9 cellular contexts compared by ENCODE assay signal in genomic region chr11:134050541-134051383, GRCh38. TPM values are rescaled to one million over a fixed set of nuclear protein-coding genes. Genes with fewer than 3 reads are reported as not detected.
DNase-seq lines count a peak whose midpoint lies in the region; ATAC-seq, FAIRE-seq and TF ChIP-seq lines count a peak whose summit lies in the region.
"Had no signal": no experiment of that assay in that cellular context is flagged by ENCODE, and none has a peak within 500 bp of the region (broad histone marks: within the 10 kb centered on the region; RNA-seq: fewer than 3 reads in every experiment).

No MANE protein-coding gene starts in this region.

- H3K27ac Mint-ChIP-seq in activated CD8-positive, alpha-beta T cell treated with anti-CD3 and anti-CD28 coated beads for 36 hours, result no peak overlapping the region
- H3K27ac Mint-ChIP-seq: IgD-negative memory B cell had no signal

- intact Hi-C loops in activated CD8-positive, alpha-beta T cell treated with anti-CD3 and anti-CD28 coated beads for 36 hours (cut with micrococcal nuclease), result loop anchor here (2.0 kb wide), 2 partner anchors 48 to 88 kb away; no protein-coding TSS in a partner anchor

- H3K79me1 ChIP-seq in H1 (ENCODE audit: low read depth, low read length), result no peaks in the 10 kb centered on the region

- no peaks in the 10 kb centered on the region for H3K27me3 ChIP-seq in BLaER1 treated with 17β-estradiol and CSF1 and Interleukin-3, amounts not matched to agents 10 nM and 100 nM
- no peaks in the 10 kb centered on the region; a peak in 2 of 7 replicates for H3K27me3 ChIP-seq in H1 (replicated peaks in 1 of 4; ENCODE audit: control insufficient read depth in 3 of 4, extremely low read depth in 1 of 4, insufficient read depth in 3 of 4, low read length in 3 of 4)

- ATAC-seq in GM19324 (IDR thresholded peaks at IDR 0.05; ENCODE audit: low FRiP score, unreplicated experiment), result peak; percentile 53
- peak; percentile 84 for ATAC-seq in HG03439 (IDR thresholded peaks at IDR 0.05; ENCODE audit: unreplicated experiment)
- ATAC-seq in activated CD8-positive, alpha-beta T cell treated with anti-CD3 and anti-CD28 coated beads for 36 hours, result peak; percentile 91

- no peak overlapping the region for H2AK5ac ChIP-seq in H1 (ENCODE audit: low read depth, low read length)

- no peak overlapping the region for H3K4ac ChIP-seq in H1 (replicated peaks; ENCODE audit: insufficient read length, low read depth, low read length)

- H2BK5ac ChIP-seq in H1 (ENCODE audit: low read depth, low read length), result no peak overlapping the region

- H3K36me3 ChIP-seq in BLaER1 treated with 17β-estradiol and CSF1 and Interleukin-3, amounts not matched to agents 10 nM and 100 nM, result no peaks in the 10 kb centered on the region
- H3K36me3 ChIP-seq in H1 (ENCODE audit: control insufficient read depth in 2 of 4, insufficient read depth in 4 of 4, low read length in 3 of 4), result no peaks in the 10 kb centered on the region

- TF ChIP-seq RAD21 in H1 (IDR thresholded peaks at IDR 0.05 in 1 of 2, conservative IDR thresholded peaks at IDR 0.05 in 1 of 2; ENCODE audit: low read depth in 2 of 2, low read length in 2 of 2), result peak; percentile 85 to 90

- peak; percentile 7 for FAIRE-seq in H1 (lab: Jason Lieb, UNC)

- H2BK15ac ChIP-seq in H1 (ENCODE audit: low read length), result 0 out of 2 replicates have a peak overlapping the region, but pooled peaks have one; percentile 9

- H4K20me1 ChIP-seq in BLaER1 treated with 17β-estradiol and CSF1 and Interleukin-3, amounts not matched to agents 10 nM and 100 nM, result no peaks in the 10 kb centered on the region
- no peaks in the 10 kb centered on the region for H4K20me1 ChIP-seq in H1 (replicated peaks in 1 of 2; ENCODE audit: control insufficient read depth in 1 of 2, insufficient read depth in 2 of 2, low read length in 2 of 2)

- no peaks in the 10 kb centered on the region for H3K79me2 ChIP-seq in H1 (ENCODE audit: control insufficient read depth in 1 of 2, insufficient read depth in 2 of 2, low read length in 2 of 2)

- peak; percentile 98 for TF ChIP-seq CTCF in activated CD8-positive, alpha-beta T cell treated with anti-CD3 and anti-CD28 coated beads for 36 hours (IDR thresholded peaks at IDR 0.05)
- peak; percentile 83 to 95 (median 92) for TF ChIP-seq CTCF in H1 (IDR thresholded peaks at IDR 0.05; ENCODE audit: control extremely low read depth in 1 of 3, insufficient read depth in 1 of 3, low read depth in 1 of 3, low read length in 3 of 3)

- H3K4me3 ChIP-seq in BLaER1 treated with 17β-estradiol and CSF1 and Interleukin-3, amounts not matched to agents 10 nM and 100 nM, result no peak overlapping the region; a peak in 1 of 20 replicates
- H3K4me3 ChIP-seq in H1 (ENCODE audit: extremely low read depth in 1 of 4, insufficient read depth in 2 of 4, low read depth in 3 of 4, low read length in 4 of 4), result peak overlapping the region in 1 of 4 experiments; percentile 26; a peak in 3 of 8 replicates

- H2BK120ac ChIP-seq in H1 (replicated peaks; ENCODE audit: low read depth, low read length), result no peak overlapping the region

- peak overlapping the region; percentile 29; the same call in 1 of the 2 replicates for H2AFZ ChIP-seq in H1 (ENCODE audit: low read length)

- H3K23ac ChIP-seq in H1 (ENCODE audit: insufficient read length), result no peak overlapping the region

- no peak overlapping the region for H3K18ac ChIP-seq in H1 (ENCODE audit: extremely low read depth, low read length)

- no peak for TF ChIP-seq POLR2A in H1 (IDR thresholded peaks at IDR 0.05; ENCODE audit: control extremely low read depth in 1 of 2, low read depth in 2 of 2, low read length in 2 of 2)

- peaks cover 11% of the 10 kb centered on the region for H3K4me1 Mint-ChIP-seq in activated CD8-positive, alpha-beta T cell treated with anti-CD3 and anti-CD28 coated beads for 36 hours (ENCODE audit: low read depth)
- H3K4me1 Mint-ChIP-seq: IgD-negative memory B cell had no signal

- H3K14ac ChIP-seq in H1 (ENCODE audit: insufficient read length), result no peak overlapping the region

- no peak overlapping the region for H3K27ac ChIP-seq in BLaER1 treated with 17β-estradiol and CSF1 and Interleukin-3, amounts not matched to agents 10 nM and 100 nM
- no peak overlapping the region for H3K27ac ChIP-seq in H1 (ENCODE audit: low read depth, low read length)

- H3K4me3 Mint-ChIP-seq in activated CD8-positive, alpha-beta T cell treated with anti-CD3 and anti-CD28 coated beads for 36 hours, result no peak overlapping the region

- no peaks in the 10 kb centered on the region for H3K9me3 Mint-ChIP-seq in activated CD8-positive, alpha-beta T cell treated with anti-CD3 and anti-CD28 coated beads for 36 hours

- peak overlapping the region; percentile 77; the same call in 1 of the 2 replicates for H2BK12ac ChIP-seq in H1 (ENCODE audit: low read depth, low read length)

- H3K9me3 ChIP-seq in BLaER1 treated with 17β-estradiol and CSF1 and Interleukin-3, amounts not matched to agents 10 nM and 100 nM (replicated peaks in 1 of 11), result no peaks in the 10 kb centered on the region
- H3K9me3 ChIP-seq in H1 (ENCODE audit: insufficient read depth in 2 of 2, low read depth in 1 of 2, low read length in 1 of 2), result no peaks in the 10 kb centered on the region

- POLR2A ChIA-PET in activated CD8-positive, alpha-beta T cell treated with anti-CD3 and anti-CD28 coated beads for 36 hours (lab: Charles Lee), result interaction anchor here (1.0 to 1.6 kb wide), 3 partner anchors 10 to 94 kb away, joined by 3 read pairs; no protein-coding TSS in a partner anchor
- POLR2A ChIA-PET in H1 (lab: Charles Lee; ENCODE audit: partially characterized antibody), result interaction anchor here (0.5 to 0.6 kb wide), 6 partner anchors 13 to 168 kb away, joined by 3 to 5 read pairs (median 3); no protein-coding TSS in a partner anchor

- 47% methylated on average over 41 of the region's 43 CpGs; no CpG with 5 or more reads in 1 of the 2 experiments for WGBS in H1 (ENCODE audit: extremely low coverage in 1 of 2, insufficient coverage in 1 of 2, insufficient read length in 1 of 2, insufficient replicate concordance in 2 of 2, low coverage in 1 of 2, low lambda C conversion rate in 2 of 2, missing lambda C conversion rate in 1 of 2), 2 experiments

- CTCF ChIA-PET in activated CD8-positive, alpha-beta T cell treated with anti-CD3 and anti-CD28 coated beads for 36 hours (lab: Charles Lee), result interaction anchor here (0.6 to 2.7 kb wide), 51 partner anchors 9 to 233 kb away, joined by 3 to 36 read pairs (median 5); partner anchors contain the start of gene JAM3
- CTCF ChIA-PET in H1 (lab: Charles Lee; ENCODE audit: partially characterized antibody), result interaction anchor here (0.6 to 9.5 kb wide), 57 partner anchors 11 to 832 kb away, joined by 3 to 178 read pairs (median 5); partner anchors contain the start of gene JAM3

- H4K91ac ChIP-seq in H1 (replicated peaks; ENCODE audit: insufficient read length, low read length), result peak overlapping the region; percentile 71

- peak overlapping the region; percentile 8 to 95 (median 59) for H3K4me2 ChIP-seq in BLaER1 treated with 17β-estradiol and CSF1 and Interleukin-3, amounts not matched to agents 10 nM and 100 nM
- H3K4me2 ChIP-seq in H1 (ENCODE audit: insufficient read depth in 1 of 2, low read depth in 2 of 2, low read length in 2 of 2), result peak overlapping the region; percentile 3 to 47

- no peak overlapping the region for H3K9ac ChIP-seq in BLaER1 treated with 17β-estradiol and CSF1 and Interleukin-3, amounts not matched to agents 10 nM and 100 nM
- H3K9ac ChIP-seq in H1 (replicated peaks in 1 of 4; ENCODE audit: extremely low read depth in 1 of 4, low read depth in 3 of 4, low read length in 3 of 4), result no peak overlapping the region

- no peaks in the 10 kb centered on the region for H3K23me2 ChIP-seq in H1 (ENCODE audit: low read depth, low read length)

- no peak overlapping the region for H2BK20ac ChIP-seq in H1 (ENCODE audit: low read length)

- no peak overlapping the region for H3K56ac ChIP-seq in H1 (replicated peaks; ENCODE audit: insufficient read length, low read depth, low read length)

- peak; percentile 36 for DNase-seq in NCI-H748 (lab: John Stamatoyannopoulos, UW; ENCODE audit: unreplicated experiment)
- DNase-seq in activated CD8-positive, alpha-beta T cell treated with anti-CD3 and anti-CD28 coated beads for 36 hours, result peak; percentile 80
- peak in 1 of 2 experiments; percentile 85 for DNase-seq in H1 (ENCODE audit: low read depth in 1 of 2, low spot score in 2 of 2)
- peak; percentile 69 for DNase-seq in mucosa of gallbladder (ENCODE audit: low spot score)
- DNase-seq in stimulated activated CD8-positive, alpha-beta memory T cell treated with anti-CD3 and anti-CD28 coated beads, Interleukin-4, amount 100 ng/mL, for 4 hours (ENCODE audit: low read depth in 2 of 2, low spot score in 1 of 2), result peak; percentile 44 to 49

- peaks cover 0 to 21% (median 11%) of the 10 kb centered on the region in 10 experiments; a peak in 12 of 20 replicates for H3K4me1 ChIP-seq in BLaER1 treated with 17β-estradiol and CSF1 and Interleukin-3, amounts not matched to agents 10 nM and 100 nM
- peaks cover 1 to 14% (median 7%) of the 10 kb centered on the region in 4 experiments; a peak in 6 of 7 replicates for H3K4me1 ChIP-seq in H1 (replicated peaks in 1 of 4; ENCODE audit: control insufficient read depth in 3 of 4, insufficient read depth in 4 of 4, low read length in 3 of 4)

- no peak overlapping the region for H4K5ac ChIP-seq in H1 (ENCODE audit: insufficient read length, low read depth, low read length)

- TF ChIP-seq EP300 in H1 (IDR thresholded peaks at IDR 0.05; ENCODE audit: borderline replicate concordance in 1 of 2, low read depth in 2 of 2, low read length in 2 of 2), result no peak

- H4K8ac ChIP-seq in H1 (ENCODE audit: extremely low read depth, insufficient read depth, low read length), result peak overlapping the region; percentile 64; the same call in 1 of the 2 replicates

- peaks cover 8% of the 10 kb centered on the region for H3K27me3 Mint-ChIP-seq in activated CD8-positive, alpha-beta T cell treated with anti-CD3 and anti-CD28 coated beads for 36 hours

- H3K36me3 Mint-ChIP-seq in activated CD8-positive, alpha-beta T cell treated with anti-CD3 and anti-CD28 coated beads for 36 hours (ENCODE audit: low read depth), result no peaks in the 10 kb centered on the region

TF ChIP-seq in H1, 55 proteins besides CTCF, POLR2A, EP300 and RAD21 (continues in another document):
- no peak for TF ChIP-seq JUN (IDR thresholded peaks at IDR 0.05; ENCODE audit: low read depth, low read length)

RNA-seq across cellular contexts. Expression of gene JAM3, which starts 18.1 kb away (rescaled TPM):
- total RNA-seq in activated CD8-positive, alpha-beta T cell treated with anti-CD3 and anti-CD28 coated beads for 36 hours, result 10 to 100 TPM; 24.9 to 26.8 TPM
- total RNA-seq in H1 (2021; fragmentation: NEBNext Ultra II Directional; extraction: Animal tissue kit (Norgen Biotek cat#: 25700)), result 40.3 and 42.8 TPM in 2 replicates
- polyA plus RNA-seq in H1 (2011; rRNA removed), result 17.8 and 19.6 TPM in 2 replicates
- 16.4 TPM for polyA plus RNA-seq in H1 (2011; cell fraction: cytosol; rRNA removed)
- 23.3 TPM for polyA plus RNA-seq in H1 (2011; cell fraction: nucleus; rRNA removed)
- polyA plus RNA-seq in H1 (2012, experiment 1 of 2), result 24.7 to 30.3 TPM (median 27.0 TPM) in 4 replicates
- polyA plus RNA-seq in H1 (2012, experiment 2 of 2), result 5.8 TPM
- 30.3 TPM for polyA plus RNA-seq in H1 (2013, experiment 1 of 2)
- 37.2 TPM for polyA plus RNA-seq in H1 (2013, experiment 2 of 2)
- 19.3 and 23.9 TPM in 2 replicates for polyA minus RNA-seq in H1 (2011; rRNA and poly(A)+ RNA removed)
- polyA minus RNA-seq in H1 (2011; cell fraction: cytosol; rRNA and poly(A)+ RNA removed), result 16.4 TPM
- 15.7 TPM for polyA minus RNA-seq in H1 (2011; cell fraction: nucleus; rRNA and poly(A)+ RNA removed)
- total RNA-seq in mucosa of gallbladder, result 50.3 TPM
